ENCODE assay signal across 8 cellular contexts in genomic region chr22:39343259-39344045, GRCh38. TPM values are rescaled to one million over a fixed set of nuclear protein-coding genes. Genes with fewer than 3 reads are reported as not detected.
A peak's percentile ranks its signal among the peaks of the same experiment; 100 is the strongest.
DNase-seq lines count a peak whose midpoint lies in the region; ATAC-seq and TF ChIP-seq lines count a peak whose summit lies in the region.

No MANE protein-coding gene starts in this region.

- in situ Hi-C loops in Caki2 (cut with HindIII; ENCODE audit: low pct_unique_long_range_greater_than_20kb, low sequenced_read_pairs) = no loop called here

- intact Hi-C loops in Right ventricle myocardium superior (cut with DNase I) (loop anchor here (10.0 kb wide), 1 partner anchor 181 kb away; the partner anchor contains the start of gene ATF4), prostate gland (cut with DNase I) (loop anchor here (10.0 kb wide), 1 partner anchor 181 kb away; the partner anchor contains the start of gene ATF4)

- no peak for TF ChIP-seq POLR2A in prostate gland (IDR thresholded peaks at IDR 0.05)

- peak overlapping the region in 1 of 2 donors; percentile 17 for H3K27ac ChIP-seq in prostate gland

- no peaks in the 10 kb centered on the region for H3K27me3 ChIP-seq in prostate gland (replicated peaks; ENCODE audit: insufficient read depth)

- H3K4me3 ChIP-seq in Jurkat, Clone E6-1 (ENCODE audit: low read length) = no peak overlapping the region
- H3K4me3 ChIP-seq in prostate gland = no peak overlapping the region

- WGBS in prostate gland = 26% methylated on average over 14 of the region's 15 CpGs

- peak; percentile 62 for DNase-seq in Caki2 (ENCODE audit: low read depth)
- peak; percentile 41 for DNase-seq in Jurkat, Clone E6-1 (ENCODE audit: low read depth, low spot score)
- DNase-seq in SHP77 treated with DMSO at 0.1 percent for 48 hours (lab: John Stamatoyannopoulos, UW) = peak; percentile 13
- peak; percentile 50 for DNase-seq in activated naive CD8-positive, alpha-beta T cell treated with anti-CD3 and anti-CD28 coated beads for 36 hours
- DNase-seq in Right ventricle myocardium superior = no peak
- DNase-seq in prostate gland (ENCODE audit: low spot score) = peak; percentile 76

- peak; percentile 90 for ATAC-seq in Right ventricle myocardium superior (ENCODE audit: poor library complexity)
- ATAC-seq in HG02973 (IDR thresholded peaks at IDR 0.05; ENCODE audit: unreplicated experiment) = no peak
- no peak for ATAC-seq in GM21367 (IDR thresholded peaks at IDR 0.05; ENCODE audit: unreplicated experiment)

- TF ChIP-seq CTCF in prostate gland (IDR thresholded peaks at IDR 0.05) = peak in 3 of 4 experiments; percentile 53 to 73 (median 70)

- no peaks in the 10 kb centered on the region for H3K36me3 Mint-ChIP-seq in activated naive CD8-positive, alpha-beta T cell treated with anti-CD3 and anti-CD28 coated beads for 36 hours

- H3K4me1 Mint-ChIP-seq in activated naive CD8-positive, alpha-beta T cell treated with anti-CD3 and anti-CD28 coated beads for 36 hours = peaks cover 5% of the 10 kb centered on the region

- no peaks in the 10 kb centered on the region for H3K9me3 ChIP-seq in prostate gland

- no peaks in the 10 kb centered on the region for H3K36me3 ChIP-seq in prostate gland

- H3K4me3 Mint-ChIP-seq in activated naive CD8-positive, alpha-beta T cell treated with anti-CD3 and anti-CD28 coated beads for 36 hours = no peak overlapping the region

- peaks cover 3% of the 10 kb centered on the region for H3K4me1 ChIP-seq in prostate gland (replicated peaks)

- H3K27me3 Mint-ChIP-seq in activated naive CD8-positive, alpha-beta T cell treated with anti-CD3 and anti-CD28 coated beads for 36 hours = no peaks in the 10 kb centered on the region

- H3K27ac Mint-ChIP-seq in activated naive CD8-positive, alpha-beta T cell treated with anti-CD3 and anti-CD28 coated beads for 36 hours = no peak overlapping the region

- no peaks in the 10 kb centered on the region for H3K9me3 Mint-ChIP-seq in activated naive CD8-positive, alpha-beta T cell treated with anti-CD3 and anti-CD28 coated beads for 36 hours

RNA-seq across cellular contexts. Expression of gene SYNGR1, which starts 6.3 kb away (rescaled TPM):
- 33.7 and 47.8 TPM in 2 replicates for total RNA-seq in Caki2 (2014; rRNA removed; shearing (Covaris generic); ENCODE audit: low replicate concordance)
- 24.4 TPM for polyA plus RNA-seq in Jurkat, Clone E6-1 (2012; ENCODE audit: insufficient read depth, insufficient read length)
- 1 to 10 TPM; 7.4 to 9.3 TPM for total RNA-seq in activated naive CD8-positive, alpha-beta T cell treated with anti-CD3 and anti-CD28 coated beads for 36 hours
- total RNA-seq in Right ventricle myocardium superior (32.2 TPM), prostate gland (10 to 100 TPM; 38.3 to 43.8 TPM)

RNA-seq across cellular contexts. Expression of gene RPL3, which starts 24.0 kb away (rescaled TPM):
- total RNA-seq in Caki2 (2014; rRNA removed; shearing (Covaris generic); ENCODE audit: low replicate concordance) = 5,144 and 5,940 TPM in 2 replicates
- polyA plus RNA-seq in Jurkat, Clone E6-1 (2012; ENCODE audit: insufficient read depth, insufficient read length) = 2,535 TPM
- total RNA-seq in activated naive CD8-positive, alpha-beta T cell treated with anti-CD3 and anti-CD28 coated beads for 36 hours = 1,000 to 10,000 TPM; 3,164 to 3,255 TPM
- total RNA-seq in Right ventricle myocardium superior (300 TPM), prostate gland (1,000 to 10,000 TPM; 2,375 to 2,654 TPM)

RNA-seq across cellular contexts. Expression of gene TAB1, which starts 56.1 kb away (rescaled TPM):
- 34.8 and 42.6 TPM in 2 replicates for total RNA-seq in Caki2 (2014; rRNA removed; shearing (Covaris generic); ENCODE audit: low replicate concordance)
- polyA plus RNA-seq in Jurkat, Clone E6-1 (2012; ENCODE audit: insufficient read depth, insufficient read length) = 14.7 TPM
- total RNA-seq in activated naive CD8-positive, alpha-beta T cell treated with anti-CD3 and anti-CD28 coated beads for 36 hours = 10 to 100 TPM; 17.1 to 18.2 TPM
- total RNA-seq in Right ventricle myocardium superior (17.3 TPM), prostate gland (10 to 100 TPM; 26.0 to 42.8 TPM)
